Comparison of ENCODE assay signal across 16 cellular contexts in the genomic region with DNA sequence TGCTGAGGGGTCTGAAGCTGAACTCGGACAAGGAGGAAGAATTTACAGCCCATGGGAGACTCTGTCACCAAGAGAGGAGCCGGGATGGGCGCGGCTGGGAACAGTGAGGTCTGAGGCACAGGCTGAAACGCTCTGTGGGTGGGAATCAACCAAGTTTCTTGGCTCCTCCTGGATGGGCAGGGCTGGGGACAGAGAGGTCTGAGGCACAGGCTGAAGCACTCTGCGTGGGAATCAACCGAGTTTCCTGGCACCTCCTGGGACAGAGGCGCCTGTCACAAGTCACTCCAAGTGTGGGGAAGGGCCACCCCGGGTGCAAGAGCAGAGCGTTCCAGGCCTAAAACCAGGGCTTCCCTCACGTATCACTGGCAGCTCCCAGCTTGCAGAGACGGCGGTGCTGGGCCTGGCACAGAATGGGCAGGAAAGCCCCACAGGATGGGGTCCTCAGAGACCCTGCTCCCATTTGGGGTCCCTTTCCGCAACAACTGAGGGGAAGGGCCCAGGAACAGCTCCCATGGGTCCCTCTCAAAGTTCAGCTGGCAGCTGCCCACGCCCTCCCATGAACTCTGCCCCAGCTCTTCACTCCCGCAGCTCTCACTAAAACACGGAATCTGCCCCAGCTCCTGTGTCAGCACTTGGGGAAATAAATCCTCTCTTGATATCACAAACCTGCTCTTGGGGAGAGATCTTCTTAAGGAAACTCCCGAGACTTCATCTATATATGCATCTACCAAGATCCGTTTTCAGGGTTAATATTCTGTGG.
"Had no signal": no experiment of that assay in that cellular context is flagged by ENCODE, and none has a peak within 500 bp of the region (broad histone marks: within the 10 kb centered on the region; RNA-seq: fewer than 3 reads in every experiment).

No MANE protein-coding gene starts in this region.

- H3K27ac Mint-ChIP-seq: activated CD8-positive, alpha-beta memory T cell treated with anti-CD3 and anti-CD28 coated beads, Interleukin-2, amount 10 ng/mL, durations not matched to agents 7 days and 5 days; activated naive CD8-positive, alpha-beta T cell treated with anti-CD3 and anti-CD28 coated beads for 36 hours; nephron; T-helper 2 cell treated with Interferon-gamma antibody and Interleukin-4, amounts not matched to agents 5 μg/mL and 100 μg/mL, for 36 hours had no signal

- H3K4me1 Mint-ChIP-seq: activated CD8-positive, alpha-beta memory T cell treated with anti-CD3 and anti-CD28 coated beads, Interleukin-2, amount 10 ng/mL, durations not matched to agents 7 days and 5 days; activated naive CD8-positive, alpha-beta T cell treated with anti-CD3 and anti-CD28 coated beads for 36 hours; nephron had no signal

- H3K4me3 ChIP-seq: colonic mucosa, gastrocnemius medialis, transverse colon had no signal

- H3K27me3 Mint-ChIP-seq: activated CD8-positive, alpha-beta memory T cell treated with anti-CD3 and anti-CD28 coated beads, Interleukin-2, amount 10 ng/mL, durations not matched to agents 7 days and 5 days; activated naive CD8-positive, alpha-beta T cell treated with anti-CD3 and anti-CD28 coated beads for 36 hours had no signal

- ATAC-seq: activated CD8-positive, alpha-beta memory T cell treated with anti-CD3 and anti-CD28 coated beads, Interleukin-2, amount 10 ng/mL, durations not matched to agents 7 days and 5 days; gastrocnemius medialis had no signal

- H3K4me3 Mint-ChIP-seq: activated CD8-positive, alpha-beta memory T cell treated with anti-CD3 and anti-CD28 coated beads, Interleukin-2, amount 10 ng/mL, durations not matched to agents 7 days and 5 days; activated naive CD8-positive, alpha-beta T cell treated with anti-CD3 and anti-CD28 coated beads for 36 hours; nephron; T-helper 2 cell treated with Interferon-gamma antibody and Interleukin-4, amounts not matched to agents 5 μg/mL and 100 μg/mL, for 36 hours had no signal

- H3K27ac ChIP-seq: colonic mucosa, gastrocnemius medialis, transverse colon had no signal

- H3K27me3 ChIP-seq: colonic mucosa, gastrocnemius medialis, transverse colon had no signal

- DNase-seq: activated CD4-positive, alpha-beta T cell treated with anti-CD3 and anti-CD28 coated beads, Interleukin-2, amount 50 U/mL, for 4 hours; activated CD4-positive, CD25-positive, alpha-beta regulatory T cell treated with anti-CD3 and anti-CD28 coated beads, Interleukin-2, amount 50 U/mL, for 72 hours; activated CD8-positive, alpha-beta memory T cell treated with anti-CD3 and anti-CD28 coated beads, Interleukin-2, amount 10 ng/mL, durations not matched to agents 7 days and 5 days; activated gamma-delta T cell treated with Interleukin-2 at 50 U/mL for 16 hours; activated naive CD8-positive, alpha-beta T cell treated with anti-CD3 and anti-CD28 coated beads for 36 hours; activated T-cell treated with anti-CD3 and anti-CD28 coated beads, Interleukin-2, amount 50 U/mL, for 48 hours; aorta; colonic mucosa; effector CD4-positive, alpha-beta T cell; gastrocnemius medialis; hippocampal formation; kidney glomerular epithelial cell; SW 1271; transverse colon had no signal

- H3K9me3 ChIP-seq: colonic mucosa, gastrocnemius medialis, transverse colon had no signal

- H3K4me1 ChIP-seq: colonic mucosa, transverse colon had no signal

- H3K9me3 Mint-ChIP-seq: activated naive CD8-positive, alpha-beta T cell treated with anti-CD3 and anti-CD28 coated beads for 36 hours; nephron; T-helper 2 cell treated with Interferon-gamma antibody and Interleukin-4, amounts not matched to agents 5 μg/mL and 100 μg/mL, for 36 hours had no signal
